ENCODE assay signal across 8 cellular contexts in genomic region chr12:68040450-68041075, GRCh38. TPM values are rescaled to one million over a fixed set of nuclear protein-coding genes. Genes with fewer than 3 reads are reported as not detected.
A peak's percentile ranks its signal among the peaks of the same experiment; 100 is the strongest.
DNase-seq lines count a peak whose midpoint lies in the region; TF ChIP-seq lines count a peak whose summit lies in the region.

No MANE protein-coding gene starts in this region.

- peak; percentile 61 for DNase-seq in GM20000 (ENCODE audit: low spot score)
- DNase-seq in Karpas-422, result peak; percentile 85
- peak in 2 of 3 donors; percentile 80 to 90 for DNase-seq in Peyer's patch
- DNase-seq in activated T-cell treated with anti-CD3 and anti-CD28 coated beads, Interleukin-2, amount 50 U/mL, for 48 hours, result peak; percentile 76 to 78
- DNase-seq in fibroblast of lung (ENCODE audit: low read depth in 2 of 2), result peak; percentile 68 to 82
- peak in 35 of 49 donors; percentile 2 to 65 (median 29) for DNase-seq in substantia nigra (lab: John Stamatoyannopoulos, UW)

- H2AFZ ChIP-seq in Karpas-422 (ENCODE audit: low read length) (no peak overlapping the region), fibroblast of lung (ENCODE audit: low read length) (no peak overlapping the region), neuron (ENCODE audit: low read depth, low read length) (peak overlapping the region; percentile 69)

- H3K9me2 ChIP-seq in Karpas-422 (replicated peaks; ENCODE audit: insufficient read depth, low read length), result no peaks in the 10 kb centered on the region

- TF ChIP-seq CTCF in C4-2B (conservative IDR thresholded peaks at IDR 0.05), result peak; percentile 95
- TF ChIP-seq CTCF in GM20000 (IDR thresholded peaks at IDR 0.05; ENCODE audit: extremely low read depth, missing control alignments), result peak; percentile 74
- peak; percentile 57 to 88 (median 69) for TF ChIP-seq CTCF in Peyer's patch (IDR thresholded peaks at IDR 0.05)
- TF ChIP-seq CTCF in fibroblast of lung (conservative IDR thresholded peaks at IDR 0.05 in 1 of 2, IDR thresholded peaks at IDR 0.05 in 1 of 2; ENCODE audit: low read depth in 1 of 2, low read length in 2 of 2), result peak; percentile 82 to 93

- H3K9me3 ChIP-seq in Karpas-422 (ENCODE audit: low read length), result no peaks in the 10 kb centered on the region
- no peaks in the 10 kb centered on the region for H3K9me3 ChIP-seq in Peyer's patch
- no peaks in the 10 kb centered on the region for H3K9me3 ChIP-seq in fibroblast of lung (ENCODE audit: control insufficient read depth, insufficient read depth, low read depth, low read length)
- no peaks in the 10 kb centered on the region for H3K9me3 ChIP-seq in neuron (ENCODE audit: low read length)

- H3K4me1 ChIP-seq in Karpas-422 (ENCODE audit: low read length), result no peaks in the 10 kb centered on the region
- H3K4me1 ChIP-seq in Peyer's patch, result no peaks in the 10 kb centered on the region
- no peaks in the 10 kb centered on the region for H3K4me1 ChIP-seq in fibroblast of lung (ENCODE audit: control insufficient read depth, extremely low read depth, insufficient read depth, low read length)
- H3K4me1 ChIP-seq in neuron (ENCODE audit: insufficient read depth, low read length), result no peaks in the 10 kb centered on the region

- H3K36me3 ChIP-seq in Karpas-422 (ENCODE audit: insufficient read depth, low read length) (no peaks in the 10 kb centered on the region), Peyer's patch (no peaks in the 10 kb centered on the region), fibroblast of lung (ENCODE audit: control insufficient read depth, insufficient read depth, low read length) (no peaks in the 10 kb centered on the region), neuron (ENCODE audit: insufficient read depth, low read length) (no peaks in the 10 kb centered on the region)

- H3K4me2 ChIP-seq in Karpas-422 (ENCODE audit: low read depth, low read length, poor library complexity, severe bottlenecking) (no peak overlapping the region), fibroblast of lung (ENCODE audit: extremely low read depth, insufficient read depth, low read length) (no peak overlapping the region)

- H4K20me1 ChIP-seq in Karpas-422 (ENCODE audit: insufficient read depth, low read depth, low read length) (no peaks in the 10 kb centered on the region), fibroblast of lung (ENCODE audit: control insufficient read depth, extremely low read depth, insufficient read depth, low read length) (no peaks in the 10 kb centered on the region)

- H3K4me3 ChIP-seq in Karpas-422 (ENCODE audit: low read length) (no peak overlapping the region), Peyer's patch (no peak overlapping the region), fibroblast of lung (replicated peaks in 1 of 4; ENCODE audit: control extremely low read depth in 1 of 4, insufficient read depth in 1 of 4, low read depth in 3 of 4, low read length in 4 of 4) (no peak overlapping the region), neuron (ENCODE audit: low read length) (no peak overlapping the region)

- no peaks in the 10 kb centered on the region for H3K27me3 ChIP-seq in Karpas-422 (ENCODE audit: low read length)
- H3K27me3 ChIP-seq in Peyer's patch, result no peaks in the 10 kb centered on the region
- H3K27me3 ChIP-seq in fibroblast of lung (ENCODE audit: control insufficient read depth, insufficient read depth, low read length), result no peaks in the 10 kb centered on the region
- no peaks in the 10 kb centered on the region for H3K27me3 ChIP-seq in neuron (ENCODE audit: insufficient read depth, low read length)

- H3K27ac ChIP-seq in C4-2B (no peak overlapping the region), Karpas-422 (ENCODE audit: low read length) (no peak overlapping the region), Peyer's patch (no peak overlapping the region), fibroblast of lung (ENCODE audit: insufficient read depth, low read length) (no peak overlapping the region), substantia nigra (ENCODE audit: low read depth, low read length, poor library complexity, severe bottlenecking) (no peak overlapping the region)

- H3K79me2 ChIP-seq in Karpas-422 (ENCODE audit: low read length) (no peaks in the 10 kb centered on the region), fibroblast of lung (ENCODE audit: control insufficient read depth, insufficient read depth, low read length) (no peaks in the 10 kb centered on the region)

- no peak for TF ChIP-seq POLR2A in Peyer's patch (IDR thresholded peaks at IDR 0.05)

- H3K9ac ChIP-seq in Karpas-422 (ENCODE audit: low read length), result no peak overlapping the region
- no peak overlapping the region for H3K9ac ChIP-seq in fibroblast of lung (ENCODE audit: insufficient read depth, low read length)

RNA-seq across cellular contexts. Expression of gene IFNG-AS1, which starts 51.3 kb away (rescaled TPM):
- total RNA-seq in Karpas-422 (2014; rRNA removed; shearing (Covaris generic); ENCODE audit: low replicate concordance), result not detected in 2 replicates
- total RNA-seq in Peyer's patch (1 to 10 TPM in 2 of 4 donors, not detected in 2; 1.5 to 4.1 TPM), fibroblast of lung (not detected in 2 replicates)
- not detected in 2 replicates for polyA plus RNA-seq in fibroblast of lung
- polyA plus RNA-seq in fibroblast of lung (2012), result not detected in 2 replicates
- not detected in 2 replicates for polyA minus RNA-seq in fibroblast of lung (ENCODE audit: low replicate concordance)

Comparison
In these comparisons a context has a peak if more than half of its experiments do, and no peak if none do; other contexts are left out.
1. DNase-seq: peak in every context shown above with its lines; median percentile 85 in Karpas-422; 85 in Peyer's patch; 77 in activated T-cell treated with anti-CD3 and anti-CD28 coated beads, Interleukin-2, amount 50 U/mL, for 48 hours; 75 in fibroblast of lung; 61 in GM20000; 29 in substantia nigra.